Comparison of ENCODE assay signal across 1 cellular context in genomic region chr16:55907661-55908060, GRCh38.
TF ChIP-seq lines count a peak whose summit lies in the region.

No MANE protein-coding gene starts in this region.

TF ChIP-seq in H1, 55 proteins besides CTCF, POLR2A, EP300 and RAD21:
- TF ChIP-seq KDM1A (IDR thresholded peaks at IDR 0.05; ENCODE audit: borderline replicate concordance, low read length) (no peak), YY1 (IDR thresholded peaks at IDR 0.05; ENCODE audit: low read depth, low read length) (no peak), BRCA1 (IDR thresholded peaks at IDR 0.05; ENCODE audit: low read depth, low read length) (no peak), CHD7 (IDR thresholded peaks at IDR 0.05; ENCODE audit: insufficient replicate concordance, low read length) (no peak), KDM5A (IDR thresholded peaks at IDR 0.05; ENCODE audit: low read length) (no peak), SAP30 (IDR thresholded peaks at IDR 0.05; ENCODE audit: insufficient read depth, insufficient replicate concordance, low read length) (no peak), ASH2L (IDR thresholded peaks at IDR 0.05; ENCODE audit: low read length) (no peak), SP2 (IDR thresholded peaks at IDR 0.05; ENCODE audit: low read length) (no peak), TBP (IDR thresholded peaks at IDR 0.05; ENCODE audit: low read depth, low read length) (no peak), CEBPB (IDR thresholded peaks at IDR 0.05; ENCODE audit: low read depth, low read length) (no peak), CBX5 (IDR thresholded peaks at IDR 0.05; ENCODE audit: low read depth, low read length) (no peak), RXRA (IDR thresholded peaks at IDR 0.05; ENCODE audit: insufficient read depth, low read depth, low read length) (no peak), EZH2 (IDR thresholded peaks at IDR 0.05; ENCODE audit: low read depth, low read length, severe bottlenecking) (no peak), BCL11A (IDR thresholded peaks at IDR 0.05; ENCODE audit: low read depth in 2 of 2, low read length in 2 of 2) (no peak)
